9 cellular contexts compared by ENCODE assay signal in the genomic region with DNA sequence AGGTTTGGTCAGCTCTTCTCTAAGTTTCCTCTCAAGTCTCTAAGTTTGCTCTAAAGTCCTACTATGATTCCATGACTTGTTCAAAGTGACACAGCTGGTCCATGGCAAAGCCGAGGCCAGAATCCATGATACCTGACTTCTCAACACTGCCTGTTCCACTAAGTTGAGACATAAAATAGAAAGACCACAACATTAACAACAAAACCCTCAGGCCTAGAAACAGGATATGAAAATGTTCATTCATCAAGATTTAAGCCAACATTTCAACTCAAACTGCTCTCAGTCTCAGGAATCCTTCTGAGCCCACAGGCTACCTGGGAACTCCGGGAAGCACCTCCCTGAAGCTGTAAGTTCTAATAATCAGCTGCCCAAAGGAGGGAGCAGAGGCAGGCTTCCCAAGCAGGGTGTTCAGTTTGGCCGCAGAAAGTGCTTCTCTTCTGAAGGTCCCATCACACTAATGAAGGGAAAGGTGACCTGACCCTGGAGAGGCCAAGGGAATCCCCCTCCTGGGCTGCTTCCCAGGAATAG.
DNase-seq lines count a peak whose midpoint lies in the region; ATAC-seq and TF ChIP-seq lines count a peak whose summit lies in the region.
"Had no signal": no experiment of that assay in that cellular context is flagged by ENCODE, and none has a peak within 500 bp of the region (broad histone marks: within the 10 kb centered on the region; RNA-seq: fewer than 3 reads in every experiment).

No MANE protein-coding gene starts in this region.

- H3K4me1 Mint-ChIP-seq in HFFc6 (ENCODE audit: low read depth): peaks cover 88% of the 10 kb centered on the region
- H3K4me1 Mint-ChIP-seq in T-helper 17 cell: peaks cover 72% of the 10 kb centered on the region
- peaks cover 44% of the 10 kb centered on the region for H3K4me1 Mint-ChIP-seq in Calu3 (ENCODE audit: low read depth, unreplicated experiment)

- H3K27ac Mint-ChIP-seq in HFFc6 (peak overlapping the region; percentile 97), T-helper 17 cell (peak overlapping the region; percentile 94), Calu3 (ENCODE audit: unreplicated experiment) (no peak overlapping the region)
- H3K27ac Mint-ChIP-seq: progenitor cell of endocrine pancreas had no signal

- 68 to 86% methylated on average over 2 to 3 of the region's 3 CpGs for WGBS in esophagus squamous epithelium, 2 donors
- 68 to 82% (median 74%) methylated on average over 3 of the region's 3 CpGs for WGBS in spleen, 5 donors

- H3K27me3 Mint-ChIP-seq in HFFc6 (ENCODE audit: insufficient read depth): peaks cover 18% of the 10 kb centered on the region
- no peaks in the 10 kb centered on the region for H3K27me3 Mint-ChIP-seq in T-helper 17 cell
- no peaks in the 10 kb centered on the region for H3K27me3 Mint-ChIP-seq in Calu3 (ENCODE audit: unreplicated experiment)
- H3K27me3 Mint-ChIP-seq: progenitor cell of endocrine pancreas had no signal

- no peaks in the 10 kb centered on the region for H3K9me3 ChIP-seq in T-helper 17 cell (ENCODE audit: control insufficient read depth, low read length, poor library complexity, severe bottlenecking)
- H3K9me3 ChIP-seq in esophagus squamous epithelium: no peaks in the 10 kb centered on the region
- no peaks in the 10 kb centered on the region for H3K9me3 ChIP-seq in spleen

- H3K4me3 Mint-ChIP-seq in HFFc6: peak overlapping the region; percentile 83
- H3K4me3 Mint-ChIP-seq in T-helper 17 cell: peak overlapping the region; percentile 13
- H3K4me3 Mint-ChIP-seq in Calu3 (ENCODE audit: low read depth, unreplicated experiment): no peak overlapping the region

- CTCF ChIA-PET in Calu3 (lab: Charles Lee): interaction anchor here (0.5 to 0.6 kb wide), 2 partner anchors 52 to 189 kb away, joined by 3 read pairs; no protein-coding TSS in a partner anchor

- H3K9me3 Mint-ChIP-seq in HFFc6: no peaks in the 10 kb centered on the region; the same call in 1 of the 2 replicates
- H3K9me3 Mint-ChIP-seq in Calu3 (ENCODE audit: low read depth, unreplicated experiment): no peaks in the 10 kb centered on the region

- intact Hi-C loops in esophagus squamous epithelium (cut with DNase I): loop anchor here (10.0 kb wide), 1 partner anchor 61 kb away; a partner anchor contains a TSS
- intact Hi-C loops in spleen (cut with DNase I; ENCODE audit: low total_unique reads): no loop called here
- intact Hi-C loops in Calu3 (cut with micrococcal nuclease; ENCODE audit: unreplicated experiment): loop anchor here (5.0 to 10.0 kb wide), 2 partner anchors 63 to 189 kb away; a partner anchor contains a TSS

- no peak for TF ChIP-seq CTCF in HFFc6 (IDR thresholded peaks at IDR 0.05)
- no peak for TF ChIP-seq CTCF in esophagus squamous epithelium (IDR thresholded peaks at IDR 0.05)
- no peak for TF ChIP-seq CTCF in spleen (IDR thresholded peaks at IDR 0.05 in 8 of 11, conservative IDR thresholded peaks at IDR 0.05 in 3 of 11)
- TF ChIP-seq CTCF in Calu3 (IDR thresholded peaks at IDR 0.05; ENCODE audit: unreplicated experiment): no peak

- H3K36me3 Mint-ChIP-seq in HFFc6 (ENCODE audit: low read depth): peaks cover 39% of the 10 kb centered on the region
- H3K36me3 Mint-ChIP-seq in T-helper 17 cell (ENCODE audit: low read depth): peaks cover 4% of the 10 kb centered on the region
- peaks cover 77% of the 10 kb centered on the region for H3K36me3 Mint-ChIP-seq in Calu3 (ENCODE audit: insufficient read depth, unreplicated experiment)

- H3K4me1 ChIP-seq in esophagus squamous epithelium (peaks cover 21 to 62% (median 50%) of the 10 kb centered on the region in 3 donors), spleen (peaks cover 51 to 98% (median 87%) of the 10 kb centered on the region in 6 donors)

- no peak overlapping the region for H3K4me3 ChIP-seq in esophagus squamous epithelium
- H3K4me3 ChIP-seq in spleen: peak overlapping the region in 1 of 8 donors; percentile 61

- H3K27me3 ChIP-seq in esophagus squamous epithelium (no peaks in the 10 kb centered on the region), spleen (replicated peaks in 1 of 7) (no peaks in the 10 kb centered on the region)

- no TSS peak for BruUV-seq in Calu3 (replicated peaks; lab: Mats Ljungman, UMichigan)

- H3K36me3 ChIP-seq in esophagus squamous epithelium: peaks cover 0 to 37% (median 0%) of the 10 kb centered on the region in 3 donors
- H3K36me3 ChIP-seq in spleen: peaks cover 0 to 60% (median 9%) of the 10 kb centered on the region in 6 donors

- peak overlapping the region; percentile 89 to 95 (median 92) for H3K27ac ChIP-seq in esophagus squamous epithelium
- peak overlapping the region; percentile 91 to 98 (median 94) for H3K27ac ChIP-seq in spleen
- no peak overlapping the region for H3K27ac ChIP-seq in substantia nigra (ENCODE audit: low read depth, low read length, poor library complexity, severe bottlenecking)

- TF ChIP-seq POLR2A in esophagus squamous epithelium (IDR thresholded peaks at IDR 0.05): no peak
- no peak for TF ChIP-seq POLR2A in spleen (IDR thresholded peaks at IDR 0.05)

- ATAC-seq in T-helper 17 cell: no peak

- DNase-seq in HFFc6: no peak
- DNase-seq in T-helper 17 cell: no peak
- no peak for DNase-seq in esophagus squamous epithelium (lab: John Stamatoyannopoulos, UW)
- DNase-seq in spleen: no peak
- no peak for DNase-seq in stimulated activated CD4-positive, alpha-beta T cell treated with anti-CD3 and anti-CD28 coated beads, Interleukin-2, amount 100 ng/mL, for 24 hours
- DNase-seq in Calu3: no peak
- DNase-seq in substantia nigra (lab: John Stamatoyannopoulos, UW): no peak
- DNase-seq in effector CD8-positive, alpha-beta T cell (lab: John Stamatoyannopoulos, UW): no peak
